Comparison of ENCODE assay signal across 8 cellular contexts in the genomic region with DNA sequence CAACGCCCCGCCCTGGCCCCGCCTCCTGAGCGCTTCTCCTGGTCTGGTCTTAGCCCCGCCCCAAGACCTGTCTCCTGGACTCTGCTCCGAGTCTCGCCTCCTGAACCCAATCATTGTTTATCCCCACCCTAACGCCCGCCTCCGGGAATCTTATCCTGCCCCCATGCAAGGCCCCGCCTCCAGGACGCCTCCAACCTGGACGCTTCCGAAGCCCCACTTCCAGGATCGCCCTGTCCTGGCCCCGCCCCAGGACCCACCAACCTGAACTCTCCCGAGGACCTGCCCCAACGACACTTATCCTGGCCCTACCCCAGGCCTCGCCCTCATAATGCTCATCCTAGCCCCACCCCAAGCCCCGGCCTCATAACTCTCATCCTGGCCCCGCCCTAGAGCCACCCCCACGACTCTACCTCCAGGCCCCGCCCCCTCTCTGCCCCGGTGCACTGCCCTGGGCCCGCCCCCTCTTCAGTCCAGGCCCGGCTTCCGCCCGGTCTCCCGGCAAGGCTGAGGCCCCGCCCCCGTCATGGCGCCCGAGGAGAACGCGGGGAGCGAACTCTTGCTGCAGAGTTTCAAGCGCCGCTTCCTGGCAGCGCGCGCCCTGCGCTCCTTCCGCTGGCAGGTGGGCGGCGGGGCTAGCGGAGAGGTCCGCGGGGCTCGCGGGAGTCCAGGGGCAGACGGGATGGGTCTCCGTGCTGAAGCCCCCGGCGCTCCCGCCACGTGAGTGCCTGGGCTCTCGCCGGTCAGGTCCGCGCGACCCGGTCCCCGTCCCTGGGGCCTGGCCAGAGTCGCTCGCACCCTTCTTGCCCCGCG. TPM values are rescaled to one million over a fixed set of nuclear protein-coding genes. Genes with fewer than 3 reads are reported as not detected.
A peak's percentile ranks its signal among the peaks of the same experiment; 100 is the strongest.
DNase-seq lines count a peak whose midpoint lies in the region; ATAC-seq, FAIRE-seq and TF ChIP-seq lines count a peak whose summit lies in the region.

No MANE protein-coding gene starts in this region.

- H3K27ac ChIP-seq in left ventricle myocardium inferior (replicated peaks) = peak overlapping the region; percentile 88

- peak; percentile 71 for FAIRE-seq in GM12891 (lab: Jason Lieb, UNC)

- H3K36me3 ChIP-seq in left ventricle myocardium inferior = no peaks in the 10 kb centered on the region

- H3K9me3 ChIP-seq in left ventricle myocardium inferior (replicated peaks) = no peaks in the 10 kb centered on the region

- intact Hi-C loops in left ventricle myocardium inferior (cut with micrococcal nuclease) = no loop called here

- TF ChIP-seq POLR2A in GM12891 (IDR thresholded peaks at IDR 0.05; ENCODE audit: low read depth, low read length) = no peak

- H3K4me1 ChIP-seq in left ventricle myocardium inferior = peaks cover 13% of the 10 kb centered on the region

- peak overlapping the region; percentile 94 for H3K4me3 Mint-ChIP-seq in progenitor cell of endocrine pancreas (ENCODE audit: low read depth)

- H3K36me3 Mint-ChIP-seq in progenitor cell of endocrine pancreas (ENCODE audit: insufficient read depth) = no peaks in the 10 kb centered on the region

- TF ChIP-seq CTCF in left ventricle myocardium inferior (IDR thresholded peaks at IDR 0.05; ENCODE audit: borderline replicate concordance) = no peak
- no peak for TF ChIP-seq CTCF in progenitor cell of endocrine pancreas (IDR thresholded peaks at IDR 0.05; ENCODE audit: unreplicated experiment)

- peaks cover 10% of the 10 kb centered on the region for H3K4me1 Mint-ChIP-seq in progenitor cell of endocrine pancreas (ENCODE audit: low read depth)

- H3K9me3 Mint-ChIP-seq in progenitor cell of endocrine pancreas (ENCODE audit: low read depth) = no peaks in the 10 kb centered on the region

- ATAC-seq in HG02763 (IDR thresholded peaks at IDR 0.05; ENCODE audit: unreplicated experiment) = peak; percentile 96

- H3K27ac Mint-ChIP-seq in progenitor cell of endocrine pancreas = peak overlapping the region; percentile 99

- H3K27me3 ChIP-seq in left ventricle myocardium inferior (ENCODE audit: low read depth) = no peaks in the 10 kb centered on the region

- peak overlapping the region; percentile 83 for H3K4me3 ChIP-seq in left ventricle myocardium inferior

- H3K27me3 Mint-ChIP-seq in progenitor cell of endocrine pancreas = no peaks in the 10 kb centered on the region

- DNase-seq in GM12891 (ENCODE audit: insufficient read length, low spot score) = peak; percentile 75
- peak; percentile 94 for DNase-seq in NCI-H1417 treated with DMSO at 0.1 percent for 48 hours (lab: John Stamatoyannopoulos, UW)
- peak; percentile 96 for DNase-seq in T follicular helper cell (ENCODE audit: low read depth)
- peak; percentile 99 for DNase-seq in amniotic epithelial cell (ENCODE audit: low read depth)
- DNase-seq in left ventricle myocardium inferior = peak; percentile 100
- DNase-seq in progenitor cell of endocrine pancreas (ENCODE audit: low spot score, unreplicated experiment) = peak; percentile 99
- DNase-seq in ureter (ENCODE audit: low spot score) = peak; percentile 100

TF ChIP-seq in GM12891, 5 proteins besides CTCF, POLR2A, EP300 and RAD21:
- TF ChIP-seq POLR2AphosphoS5 (IDR thresholded peaks at IDR 0.05; ENCODE audit: low read depth, low read length) = no peak
- TF ChIP-seq POU2F2 (IDR thresholded peaks at IDR 0.05; ENCODE audit: low read depth, low read length) = no peak
- TF ChIP-seq SPI1 (IDR thresholded peaks at IDR 0.05; ENCODE audit: low read depth, low read length) = no peak
- no peak for TF ChIP-seq TAF1 (IDR thresholded peaks at IDR 0.05; ENCODE audit: low read depth, low read length)
- TF ChIP-seq PAX5 (IDR thresholded peaks at IDR 0.05; ENCODE audit: insufficient read depth, low read length, severe bottlenecking) = no peak

RNA-seq across cellular contexts. Expression of a gene that starts 45.8 kb away (rescaled TPM):
- not detected for polyA plus RNA-seq in GM12891 (2012; ENCODE audit: low read depth, missing spikeins)
- total RNA-seq in left ventricle myocardium inferior (not detected), progenitor cell of endocrine pancreas (not detected in 2 replicates), ureter (not detected)

Comparison
In these comparisons a context has a peak if more than half of its experiments do, and no peak if none do; other contexts are left out.
1. Peak in every context shown above with its lines: DNase-seq, ATAC-seq, H3K4me3 ChIP-seq and H3K27ac ChIP-seq.